8 cellular contexts compared by ENCODE assay signal in the genomic region with DNA sequence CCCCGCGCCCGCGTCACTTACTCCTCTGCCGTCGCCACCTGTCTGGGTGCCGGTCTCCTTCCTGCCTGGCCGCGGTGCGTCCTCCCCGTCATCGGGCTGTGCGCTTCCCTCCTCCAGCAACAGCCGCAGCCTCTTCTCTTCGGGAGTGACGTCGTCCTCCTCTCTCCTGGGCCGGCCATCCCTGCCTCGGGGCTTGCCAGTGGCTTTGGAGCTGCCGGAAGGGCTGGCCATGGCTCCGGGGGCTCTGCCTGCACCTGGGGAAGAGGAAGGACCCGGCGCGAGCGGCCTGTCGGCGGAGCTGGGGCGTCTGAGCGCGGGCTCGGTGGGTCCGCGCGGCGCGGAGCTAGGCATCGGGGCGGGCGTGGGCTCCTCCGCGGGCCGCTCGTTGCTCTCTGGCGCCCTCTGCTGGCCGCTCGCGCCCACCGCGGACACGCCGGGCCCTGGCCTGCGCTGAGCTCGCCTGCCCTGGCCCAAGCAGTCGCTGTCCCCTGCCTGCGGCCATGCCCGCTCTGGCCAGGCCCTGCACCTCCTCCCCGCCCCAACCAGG. TPM values are rescaled to one million over a fixed set of nuclear protein-coding genes. Genes with fewer than 3 reads are reported as not detected.
DNase-seq lines count a peak whose midpoint lies in the region; TF ChIP-seq lines count a peak whose summit lies in the region.
"Not testable (repeated sequence)": the region's sequence is repeated elsewhere in the genome, so short reads cannot be mapped to it uniquely, and the experiment has no call there.

No MANE protein-coding gene starts in this region.

- H3K4me1 ChIP-seq in Loucy (ENCODE audit: insufficient read depth, low read length, poor library complexity, severe bottlenecking); testis: not testable (repeated sequence)

- H3K4me3 ChIP-seq in Loucy (ENCODE audit: low read length, poor library complexity, severe bottlenecking) = peak overlapping the region; percentile 66
- H3K4me3 ChIP-seq in testis = peak overlapping the region; percentile 45 to 64

- H2AFZ ChIP-seq in Loucy (ENCODE audit: low read length) = peak overlapping the region; percentile 84; the same call in 1 of the 2 replicates

- DNase-seq in EL (peak; percentile 64), RPMI7951 (ENCODE audit: low read depth) (peak; percentile 49), dedifferentiated amniotic fluid mesenchymal stem cell (ENCODE audit: extremely low spot score) (peak; percentile 30), inferior parietal cortex (ENCODE audit: extremely low spot score) (peak; percentile 76), renal cortical epithelial cell (ENCODE audit: low read depth) (peak; percentile 0), testis (peak; percentile 74)
- DNase-seq in activated CD8-positive, alpha-beta memory T cell treated with anti-CD3 and anti-CD28 coated beads, Interleukin-2, amount 50 U/mL, for 24 hours (ENCODE audit: extremely low read depth) = peak; percentile 25

- H3K27me3 ChIP-seq in Loucy (ENCODE audit: insufficient read depth, low read length, poor library complexity, severe bottlenecking); testis: not testable (repeated sequence)

- peak; percentile 52 for TF ChIP-seq CTCF in Loucy (conservative IDR thresholded peaks at IDR 0.05; ENCODE audit: low read length)
- TF ChIP-seq CTCF in testis (IDR thresholded peaks at IDR 0.05) = peak; percentile 20 to 82 (median 53)

- intact Hi-C loops in testis (cut with DNase I; ENCODE audit: low total_unique reads) = not testable (repeated sequence)

- not testable (repeated sequence) for TF ChIP-seq POLR2A in testis (IDR thresholded peaks at IDR 0.05)

- not testable (repeated sequence) for H3K27ac ChIP-seq in testis

- not testable (repeated sequence) for H3K79me2 ChIP-seq in Loucy (ENCODE audit: insufficient read depth, low read length)

- H3K9me2 ChIP-seq in Loucy (replicated peaks; ENCODE audit: low read depth, low read length) = not testable (repeated sequence)

- peak overlapping the region; percentile 74 for H3K4me2 ChIP-seq in Loucy (ENCODE audit: low read depth, low read length, poor library complexity, severe bottlenecking)

- not testable (repeated sequence) for H3K9me3 ChIP-seq in Loucy (ENCODE audit: insufficient read depth, low read depth, low read length); testis

- WGBS in testis, 2 donors = 0% methylated on average over 2 to 7 of the region's 57 CpGs

- H3K36me3 ChIP-seq in Loucy (ENCODE audit: insufficient read depth, low read length); testis (ENCODE audit: low read depth, missing control alignments): not testable (repeated sequence)

- H4K20me1 ChIP-seq in Loucy (ENCODE audit: insufficient read depth, low read length, poor library complexity, severe bottlenecking) = not testable (repeated sequence)

- not testable (repeated sequence) for H3K9ac ChIP-seq in Loucy (ENCODE audit: low read depth, low read length, poor library complexity, severe bottlenecking)

- H3F3A ChIP-seq in Loucy (ENCODE audit: low read depth) = not testable (repeated sequence)

RNA-seq across cellular contexts. Expression of gene UNC93B1, which starts 48.4 kb away (rescaled TPM):
- total RNA-seq in RPMI7951 (2014; rRNA removed; shearing (Covaris generic)) = 15.7 and 19.6 TPM in 2 replicates
- total RNA-seq in renal cortical epithelial cell (43.6 and 59.3 TPM in 2 replicates), testis (10 to 100 TPM in 1 of 2 donors, 1 to 10 TPM in 1; 5.3 to 12.3 TPM)
- 7.9 TPM for polyA plus RNA-seq in testis (ENCODE audit: insufficient read depth, low read depth, low replicate concordance)

RNA-seq across cellular contexts. Expression of gene ALDH3B1, which starts 54.6 kb away (rescaled TPM):
- total RNA-seq in RPMI7951 (2014; rRNA removed; shearing (Covaris generic)) = 13.3 and 17.4 TPM in 2 replicates
- total RNA-seq in renal cortical epithelial cell (12.5 and 28.8 TPM in 2 replicates), testis (1 to 10 TPM; 4.4 to 5.3 TPM)
- polyA plus RNA-seq in testis (ENCODE audit: insufficient read depth, low read depth, low replicate concordance) = 8.1 TPM

Comparison
In these comparisons a context has a peak if more than half of its experiments do, and no peak if none do; other contexts are left out.
1. DNase-seq: peak in every context shown above with its lines; median percentile 76 in inferior parietal cortex; 74 in testis; 64 in EL; 49 in RPMI7951; 30 in dedifferentiated amniotic fluid mesenchymal stem cell; 25 in activated CD8-positive, alpha-beta memory T cell treated with anti-CD3 and anti-CD28 coated beads, Interleukin-2, amount 50 U/mL, for 24 hours; 0 in renal cortical epithelial cell.